ENCODE assay signal across 22 cellular contexts in genomic region chr20:20956586-20956985, GRCh38.
A peak's percentile ranks its signal among the peaks of the same experiment; 100 is the strongest.
DNase-seq lines count a peak whose midpoint lies in the region; ATAC-seq, FAIRE-seq and TF ChIP-seq lines count a peak whose summit lies in the region.
"Had no signal": no experiment of that assay in that cellular context is flagged by ENCODE, and none has a peak within 500 bp of the region (broad histone marks: within the 10 kb centered on the region; RNA-seq: fewer than 3 reads in every experiment).

No MANE protein-coding gene starts in this region.

- no peak overlapping the region for H2AFZ ChIP-seq in neural progenitor cell (replicated peaks)

- no peak overlapping the region for H3K4me3 ChIP-seq in neural progenitor cell
- no peak overlapping the region for H3K4me3 ChIP-seq in pancreas
- H3K4me3 ChIP-seq: breast epithelium, suprapubic skin had no signal

- peaks cover 3% of the 10 kb centered on the region for H3K4me1 Mint-ChIP-seq in neural progenitor cell
- H3K4me1 Mint-ChIP-seq: activated naive CD8-positive, alpha-beta T cell treated with anti-CD3 and anti-CD28 coated beads, Interleukin-2, amount 50 U/mL, for 24 hours had no signal

- H3K4me2 ChIP-seq in neural progenitor cell, result peak overlapping the region; percentile 16

- H3K27ac Mint-ChIP-seq in neural progenitor cell, result no peak overlapping the region
- H3K27ac Mint-ChIP-seq: activated naive CD8-positive, alpha-beta T cell treated with anti-CD3 and anti-CD28 coated beads, Interleukin-2, amount 50 U/mL, for 24 hours; activated T-helper 17 cell treated with anti-CD3 and anti-CD28 coated beads, Interleukin-2, amount 50 U/mL, for 72 hours; CD4-positive, alpha-beta T cell; dendritic cell treated with granulocyte-macrophage colony-stimulating factor and Interleukin-4, amounts not matched to agents 40 ng/mL and 50 ng/mL, for 4 days; natural killer cell had no signal

- H3K4me3 Mint-ChIP-seq in neural progenitor cell, result no peak overlapping the region
- H3K4me3 Mint-ChIP-seq: activated naive CD8-positive, alpha-beta T cell treated with anti-CD3 and anti-CD28 coated beads, Interleukin-2, amount 50 U/mL, for 24 hours; activated T-helper 17 cell treated with anti-CD3 and anti-CD28 coated beads, Interleukin-2, amount 50 U/mL, for 72 hours; CD4-positive, alpha-beta T cell; dendritic cell treated with granulocyte-macrophage colony-stimulating factor and Interleukin-4, amounts not matched to agents 40 ng/mL and 50 ng/mL, for 4 days; natural killer cell had no signal

- FAIRE-seq in pancreas (lab: Jason Lieb, UNC), result no peak
- FAIRE-seq: endothelial cell of umbilical vein, GM18507 had no signal

- ATAC-seq in pancreas, result no peak
- ATAC-seq in GM21825 (IDR thresholded peaks at IDR 0.05; ENCODE audit: unreplicated experiment), result no peak
- no peak for ATAC-seq in GM19324 (IDR thresholded peaks at IDR 0.05; ENCODE audit: low FRiP score, unreplicated experiment)
- ATAC-seq: activated naive CD8-positive, alpha-beta T cell treated with anti-CD3 and anti-CD28 coated beads, Interleukin-2, amount 50 U/mL, for 24 hours; activated T-helper 17 cell treated with anti-CD3 and anti-CD28 coated beads, Interleukin-2, amount 50 U/mL, for 72 hours; natural killer cell had no signal

- H3K27ac ChIP-seq in neural progenitor cell (no peak overlapping the region), pancreas (no peak overlapping the region)
- H3K27ac ChIP-seq: breast epithelium, suprapubic skin had no signal

- peaks cover 27% of the 10 kb centered on the region for H3K4me1 ChIP-seq in neural progenitor cell
- H3K4me1 ChIP-seq in pancreas, result no peaks in the 10 kb centered on the region
- H3K4me1 ChIP-seq: breast epithelium, suprapubic skin had no signal

- intact Hi-C loops in pancreas (cut with DNase I), result no loop called here

- H3F3A ChIP-seq in neural progenitor cell (ENCODE audit: low read depth), result peaks cover 7% of the 10 kb centered on the region

- TF ChIP-seq CTCF in neural progenitor cell (IDR thresholded peaks at IDR 0.05), result no peak
- no peak for TF ChIP-seq CTCF in pancreas (IDR thresholded peaks at IDR 0.05)

- H3K9me3 ChIP-seq in neural progenitor cell (ENCODE audit: low read depth) (no peaks in the 10 kb centered on the region), pancreas (no peaks in the 10 kb centered on the region)
- H3K9me3 ChIP-seq: breast epithelium, suprapubic skin had no signal

- no peaks in the 10 kb centered on the region for H4K20me1 ChIP-seq in neural progenitor cell (ENCODE audit: low read depth)

- H3K27me3 ChIP-seq in neural progenitor cell, result no peaks in the 10 kb centered on the region
- H3K27me3 ChIP-seq in pancreas, result no peaks in the 10 kb centered on the region

- peaks cover 6% of the 10 kb centered on the region for H3K9me3 Mint-ChIP-seq in neural progenitor cell
- H3K9me3 Mint-ChIP-seq: activated naive CD8-positive, alpha-beta T cell treated with anti-CD3 and anti-CD28 coated beads, Interleukin-2, amount 50 U/mL, for 24 hours; activated T-helper 17 cell treated with anti-CD3 and anti-CD28 coated beads, Interleukin-2, amount 50 U/mL, for 72 hours; dendritic cell treated with granulocyte-macrophage colony-stimulating factor and Interleukin-4, amounts not matched to agents 40 ng/mL and 50 ng/mL, for 4 days; natural killer cell had no signal

- no peak overlapping the region for H3K9ac ChIP-seq in neural progenitor cell

- DNase-seq in DMS153 treated with DMSO at 0.1 percent for 48 hours (lab: John Stamatoyannopoulos, UW; ENCODE audit: unreplicated experiment) (peak; percentile 14), NCI-H187 (lab: John Stamatoyannopoulos, UW) (peak; percentile 4 to 44), cerebellum (ENCODE audit: low spot score) (peak; percentile 15), neural progenitor cell (ENCODE audit: low spot score) (peak; percentile 40), pancreas (no peak)
- DNase-seq in activated CD4-positive, CD25-positive, alpha-beta regulatory T cell treated with anti-CD3 and anti-CD28 coated beads, Interleukin-2, amount 50 U/mL, for 72 hours, result no peak
- DNase-seq: activated CD4-positive, alpha-beta T cell treated with anti-CD3 and anti-CD28 coated beads for 4 hours; activated naive CD8-positive, alpha-beta T cell treated with anti-CD3 and anti-CD28 coated beads, Interleukin-2, amount 50 U/mL, for 24 hours; CD4-positive, alpha-beta T cell; KBM-7; mesenchymal stem cell; natural killer cell; NCI-H446; stimulated activated CD4-positive, alpha-beta T cell treated with anti-CD3 and anti-CD28 coated beads, Interleukin-12 subunit alpha, Interleukin-12 subunit beta, amount 100 ng/mL, for 4 hours had no signal

- 44 to 52% methylated on average over 13 of the region's 13 CpGs for WGBS in pancreas, 2 donors

- no peaks in the 10 kb centered on the region for H3K79me2 ChIP-seq in neural progenitor cell (ENCODE audit: low read depth)

- H3K36me3 Mint-ChIP-seq in neural progenitor cell, result no peaks in the 10 kb centered on the region
- H3K36me3 Mint-ChIP-seq: natural killer cell had no signal

- peaks cover 9% of the 10 kb centered on the region for H3K27me3 Mint-ChIP-seq in neural progenitor cell (ENCODE audit: insufficient read depth, low read depth)

- H3K36me3 ChIP-seq in neural progenitor cell (no peaks in the 10 kb centered on the region), pancreas (no peaks in the 10 kb centered on the region)
- H3K36me3 ChIP-seq: breast epithelium, suprapubic skin had no signal

Comparison
In these comparisons a context has a peak if more than half of its experiments do, and no peak if none do; other contexts are left out.
1. DNase-seq: peak in DMS153 treated with DMSO at 0.1 percent for 48 hours (single experiment), NCI-H187 (2 of 2), cerebellum (single experiment) and neural progenitor cell (single experiment); none in pancreas (0 of 6) and activated CD4-positive, CD25-positive, alpha-beta regulatory T cell treated with anti-CD3 and anti-CD28 coated beads, Interleukin-2, amount 50 U/mL, for 72 hours (single experiment).